ENCODE assay signal across 8 cellular contexts in the genomic region with DNA sequence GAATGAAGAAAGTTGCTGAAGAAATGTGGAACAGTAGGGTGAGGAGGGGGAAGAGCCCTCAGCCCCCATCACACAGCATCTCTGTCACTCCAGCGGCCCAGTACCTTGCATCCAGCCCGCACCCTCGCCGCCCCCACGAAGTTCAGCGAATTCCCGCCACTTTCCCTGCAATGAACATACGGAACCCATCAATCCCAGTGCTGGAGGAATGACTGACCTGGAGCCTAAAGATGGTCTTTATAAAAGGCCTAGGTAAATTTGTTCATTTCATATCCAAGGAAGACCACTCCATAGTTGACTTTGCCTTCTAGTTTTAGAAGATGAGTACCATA. TPM values are rescaled to one million over a fixed set of nuclear protein-coding genes. Genes with fewer than 3 reads are reported as not detected.
DNase-seq lines count a peak whose midpoint lies in the region; TF ChIP-seq lines count a peak whose summit lies in the region.

No MANE protein-coding gene starts in this region.

- in situ Hi-C loops in GM13977 (cut with MboI; ENCODE audit: low pct_unique_long_range_greater_than_20kb, low sequenced_read_pairs, unreplicated experiment): loop anchor here (25.0 kb wide), 1 partner anchor 305 kb away; no protein-coding TSS in a partner anchor

- H3K4me1 ChIP-seq in SJCRH30: peaks cover 7% of the 10 kb centered on the region; the same call in 1 of the 2 replicates

- no peak for DNase-seq in SJCRH30
- no peak for DNase-seq in fibroblast of pulmonary artery (ENCODE audit: low read depth)
- no peak for DNase-seq in skeletal muscle cell (ENCODE audit: low read depth)
- DNase-seq in EL: no peak
- no peak for DNase-seq in GDM1 (lab: John Stamatoyannopoulos, UW)
- DNase-seq in GM13977 (ENCODE audit: low spot score): no peak
- DNase-seq in NCI-H146 (lab: John Stamatoyannopoulos, UW): no peak

- TF ChIP-seq CTCF in fibroblast of pulmonary artery (IDR thresholded peaks at IDR 0.05; ENCODE audit: low read length, missing control alignments): no peak
- TF ChIP-seq CTCF in GM13977 (IDR thresholded peaks at IDR 0.05; ENCODE audit: extremely low read depth, insufficient read depth, missing control alignments): no peak

- peaks cover 13% of the 10 kb centered on the region for H3K36me3 ChIP-seq in SJCRH30

- H3K4me3 ChIP-seq in GM08714 (ENCODE audit: low read length): peak overlapping the region; percentile 89; the same call in 1 of the 2 replicates
- peak overlapping the region; percentile 94 for H3K4me3 ChIP-seq in SJCRH30
- H3K4me3 ChIP-seq in fibroblast of pulmonary artery (replicated peaks; ENCODE audit: low read depth, low read length): peak overlapping the region; percentile 92
- peak overlapping the region; percentile 93 for H3K4me3 ChIP-seq in skeletal muscle cell (ENCODE audit: low read depth, low read length)

- no peaks in the 10 kb centered on the region for H3K27me3 ChIP-seq in SJCRH30

- no peaks in the 10 kb centered on the region for H3K9me3 ChIP-seq in SJCRH30 (replicated peaks)

- H3K27ac ChIP-seq in SJCRH30: peak overlapping the region; percentile 95; the same call in 1 of the 2 replicates

RNA-seq across cellular contexts. Expression of a gene that starts 0.8 kb away (rescaled TPM):
- 208 and 238 TPM in 2 replicates for total RNA-seq in SJCRH30 (2014; rRNA removed; shearing (Covaris generic))
